ENCODE assay signal across 8 cellular contexts in genomic region chr15:58066042-58066867, GRCh38. TPM values are rescaled to one million over a fixed set of nuclear protein-coding genes. Genes with fewer than 3 reads are reported as not detected.
DNase-seq lines count a peak whose midpoint lies in the region; ATAC-seq, FAIRE-seq and TF ChIP-seq lines count a peak whose summit lies in the region.

No MANE protein-coding gene starts in this region.

- H3F3A ChIP-seq in GM23248 (ENCODE audit: insufficient read depth): no peaks in the 10 kb centered on the region

- no peak overlapping the region for H3K4me2 ChIP-seq in GM23248 (ENCODE audit: unreplicated experiment)
- H3K4me2 ChIP-seq in GM12878 (ENCODE audit: control insufficient read depth, insufficient read depth): no peak overlapping the region

- POLR2A ChIA-PET in GM12878 (lab: Charles Lee): no interaction called here

- H3K4me1 ChIP-seq in GM23248 (ENCODE audit: insufficient read depth) (no peaks in the 10 kb centered on the region), GM12878 (ENCODE audit: control insufficient read depth, insufficient read depth, low read length) (no peaks in the 10 kb centered on the region)

- TF ChIP-seq RAD21 in GM12878 (IDR thresholded peaks at IDR 0.05; ENCODE audit: insufficient read depth, low read depth, low read length): 0 out of 2 replicates have a peak, but pooled peaks have one; percentile 22

- H3K27ac ChIP-seq in GM23248: no peak overlapping the region
- H3K27ac ChIP-seq in GM12878 (ENCODE audit: control insufficient read depth, insufficient read depth): no peak overlapping the region

- peak; percentile 89 for ATAC-seq in GM12878
- ATAC-seq in GM18511 (IDR thresholded peaks at IDR 0.05; ENCODE audit: unreplicated experiment): no peak

- H3K79me2 ChIP-seq in GM23248 (ENCODE audit: insufficient read depth) (no peaks in the 10 kb centered on the region), GM12878 (ENCODE audit: control insufficient read depth, insufficient read depth, low read length) (no peaks in the 10 kb centered on the region)

- H4K20me1 ChIP-seq in GM23248 (ENCODE audit: insufficient read depth): no peaks in the 10 kb centered on the region
- no peaks in the 10 kb centered on the region for H4K20me1 ChIP-seq in GM12878 (ENCODE audit: control insufficient read depth, insufficient read depth)

- H3K27me3 ChIP-seq in GM23248 (replicated peaks; ENCODE audit: insufficient read depth) (peaks cover 59% of the 10 kb centered on the region), GM12878 (replicated peaks in 1 of 2; ENCODE audit: control insufficient read depth in 2 of 2, insufficient read depth in 2 of 2, low read length in 1 of 2) (peaks cover 2 to 16% of the 10 kb centered on the region in 2 experiments)

- H3K9ac ChIP-seq in GM23248: no peak overlapping the region
- no peak overlapping the region for H3K9ac ChIP-seq in GM12878 (ENCODE audit: control insufficient read depth, insufficient read depth, low read length)

- SMC1A ChIA-PET in GM12878 (lab: Charles Lee; ENCODE audit: uncharacterized antibody, unreplicated experiment): no interaction called here

- CTCF ChIA-PET in GM12878 (lab: Yijun Ruan, JAX): interaction anchor here (0.9 to 1.6 kb wide), 7 partner anchors 9 to 333 kb away, joined by 3 to 8 read pairs (median 3); no protein-coding TSS in a partner anchor

- in situ Hi-C loops in GM23248 (cut with MboI) (loop anchor here (10.0 kb wide), 1 partner anchor 511 kb away; no protein-coding TSS in a partner anchor), SK-MEL-5 (cut with HindIII; ENCODE audit: low pct_unique_long_range_greater_than_20kb, low sequenced_read_pairs) (no loop called here), GM12878 (cut with MboI) (loop anchor here (5.0 kb wide), 1 partner anchor 199 kb away; no protein-coding TSS in a partner anchor)

- TF ChIP-seq POLR2A in GM12878 (IDR thresholded peaks at IDR 0.05; ENCODE audit: low read depth, low read length): no peak

- intact Hi-C loops in GM12878 (cut with micrococcal nuclease; ENCODE audit: unreplicated experiment): loop anchor here (10.0 kb wide), 1 partner anchor 501 kb away; no protein-coding TSS in a partner anchor

- 34 to 38% methylated on average over 40 to 51 of the region's 59 CpGs for WGBS in GM23248 (ENCODE audit: low coverage in 1 of 2, low lambda C conversion rate in 2 of 2, missing lambda C conversion rate in 2 of 2), 2 experiments
- 29% methylated on average over 37 of the region's 59 CpGs for WGBS in GM12878 (ENCODE audit: insufficient coverage, insufficient replicate concordance, low lambda C conversion rate, missing lambda C conversion rate)

- FAIRE-seq in GM12878 (lab: Jason Lieb, UNC): no peak

- no TSS peak for BruUV-seq in GM12878 (replicated peaks; lab: Mats Ljungman, UMichigan)

- H3K36me3 ChIP-seq in GM23248 (ENCODE audit: low read depth): no peaks in the 10 kb centered on the region
- no peaks in the 10 kb centered on the region for H3K36me3 ChIP-seq in GM12878 (ENCODE audit: control insufficient read depth in 2 of 2, insufficient read depth in 2 of 2, low read length in 1 of 2)

- H3K9me3 ChIP-seq in GM23248 (ENCODE audit: low read depth) (no peaks in the 10 kb centered on the region), GM12878 (replicated peaks; ENCODE audit: control insufficient read depth, insufficient read depth, low read length) (no peaks in the 10 kb centered on the region; the same call in 2 of the 3 replicates)

- RAD21 ChIA-PET in GM12878 (lab: Charles Lee; ENCODE audit: unreplicated experiment): interaction anchor here (0.6 to 0.7 kb wide), 2 partner anchors 199 to 451 kb away, joined by 3 to 4 read pairs; no protein-coding TSS in a partner anchor

- TF ChIP-seq CTCF in AG09319 (IDR thresholded peaks at IDR 0.05; ENCODE audit: low read depth, low read length) (peak; percentile 59), GM12878 (IDR thresholded peaks at IDR 0.05 in 2 of 3, conservative IDR thresholded peaks at IDR 0.05 in 1 of 3; ENCODE audit: control insufficient read depth in 2 of 3, extremely low read depth in 1 of 3, insufficient read depth in 1 of 3, low read depth in 3 of 3, low read length in 3 of 3) (peak; percentile 45 to 56 (median 46); a peak in 4 of 6 replicates), retinal pigment epithelial cell (conservative IDR thresholded peaks at IDR 0.05; ENCODE audit: low read depth, low read length) (peak; percentile 80)

- no peaks in the 10 kb centered on the region for H3K9me2 ChIP-seq in GM23248 (ENCODE audit: insufficient read depth)

- TF ChIP-seq EP300 in GM12878 (IDR thresholded peaks at IDR 0.05; ENCODE audit: borderline replicate concordance in 1 of 2, control insufficient read depth in 1 of 2, low read depth in 2 of 2, low read length in 2 of 2): no peak

- DNase-seq in AG09319 (ENCODE audit: extremely low read depth, low read depth) (peak; percentile 1), GM23248 (peak; percentile 62), SK-MEL-5 (ENCODE audit: low read depth, low spot score) (peak; percentile 60), GM12878 (ENCODE audit: low read depth, low spot score) (no peak), retinal pigment epithelial cell (ENCODE audit: low read depth) (no peak)
- DNase-seq in central memory CD4-positive, alpha-beta T cell: no peak

- H2AFZ ChIP-seq in GM23248 (0 out of 2 replicates have a peak overlapping the region, but pooled peaks have one; percentile 45), GM12878 (ENCODE audit: control insufficient read depth, low read depth, low read length) (no peak overlapping the region)

- H3K4me3 ChIP-seq in GM23248 (no peak overlapping the region), GM12878 (no peak overlapping the region), iPS-11a (ENCODE audit: low read depth, low read length) (peak overlapping the region; percentile 41), retinal pigment epithelial cell (ENCODE audit: low read length) (peak overlapping the region; percentile 43)

TF ChIP-seq in GM12878, 131 proteins besides CTCF, POLR2A, EP300 and RAD21:
- TF ChIP-seq SMC3 (IDR thresholded peaks at IDR 0.05; ENCODE audit: borderline replicate concordance, low read length): peak; percentile 20; the same call in 1 of the 2 replicates
- no peak for TF ChIP-seq RBBP5 (conservative IDR thresholded peaks at IDR 0.05)
TF ChIP-seq in GM12878: peak in this region for 1.

RNA-seq across cellular contexts. Expression of gene ALDH1A2, which starts 0.7 kb away (rescaled TPM):
- 0.11 TPM in 1 of 2 replicates, not detected in the other for total RNA-seq in GM23248 (2014; rRNA removed; shearing (Covaris generic))
- polyA plus RNA-seq in GM23248 (2016; fragmentation: Nextera tagmentation; extraction: Ambion mirVana) (0.39 and 0.68 TPM in 2 replicates), GM12878 (2011; rRNA removed) (0.22 and 0.50 TPM in 2 replicates), GM12878 (2014; fragmentation: Illumina TruSeq; extraction: Trizol) (not detected in 2 replicates), GM12878 (2014; fragmentation: Nextera tagmentation; extraction: Ambion mirVana) (under 1 TPM in 1 of 2 experiments, not detected in 1; 0.15 TPM), GM12878 (2014; rRNA removed) (0.18 and 0.63 TPM in 2 replicates), GM12878 (2016; fragmentation: Nextera tagmentation; extraction: Ambion mirVana) (not detected)
- total RNA-seq in SK-MEL-5 (2014; rRNA removed; shearing (Covaris generic)): 0.18 TPM in 1 of 2 replicates, not detected in the other
- not detected in 2 replicates for polyA plus RNA-seq in SK-MEL-5 (2015; cell fraction: cytosol; rRNA removed)
- polyA plus RNA-seq in SK-MEL-5 (2015; cell fraction: nucleus; rRNA removed): not detected in 2 replicates
- 1.5 and 1.7 TPM in 2 replicates for total RNA-seq in GM12878 (2013; cell fraction: nucleolus; rRNA removed)
- total RNA-seq in GM12878 (2014; rRNA removed) (0.06 TPM in 1 of 2 replicates, not detected in the other), GM12878 (2014; rRNA removed; fragmentation: Illumina TruSeq; extraction: Trizol) (0.64 TPM in 1 of 2 replicates, not detected in the other), GM12878 (2021) (0.53 and 0.92 TPM in 2 replicates)
- polyA plus RNA-seq in GM12878 (2011; ENCODE audit: low read depth): not detected
- polyA plus RNA-seq in GM12878 (2011; cell fraction: cytosol; rRNA removed): 0.37 TPM in 1 of 2 replicates, not detected in the other
- polyA plus RNA-seq in GM12878 (2011; cell fraction: nucleus; rRNA removed): 0.28 TPM in 1 of 2 replicates, not detected in the other
- 0.12 and 0.31 TPM in 2 replicates for polyA plus RNA-seq in GM12878 (2012)
- polyA minus RNA-seq in GM12878 (2011; rRNA and poly(A)+ RNA removed): 0.82 and 1.0 TPM in 2 replicates
- polyA minus RNA-seq in GM12878 (2011; cell fraction: cytosol; rRNA and poly(A)+ RNA removed): not detected in 2 replicates
- polyA minus RNA-seq in GM12878 (2011; cell fraction: nucleus; rRNA and poly(A)+ RNA removed): 0.73 TPM in 1 of 2 replicates, not detected in the other

Comparison
In these comparisons a context has a peak if more than half of its experiments do, and no peak if none do; other contexts are left out.
1. DNase-seq: peak in AG09319 (single experiment), GM23248 (single experiment) and SK-MEL-5 (single experiment); none in GM12878 (single experiment), retinal pigment epithelial cell (single experiment) and central memory CD4-positive, alpha-beta T cell (single experiment).
2. H3K4me3 ChIP-seq: peak in iPS-11a (single experiment) and retinal pigment epithelial cell (single experiment); none in GM23248 (single experiment) and GM12878 (single experiment).
3. Peak in every context shown above with its lines, with median percentiles within 50 percentile points of each other: CTCF ChIP-seq.